ENCODE assay signal across 14 cellular contexts in genomic region chr5:166788050-166788449, GRCh38.
DNase-seq lines count a peak whose midpoint lies in the region; ATAC-seq and TF ChIP-seq lines count a peak whose summit lies in the region.
"Had no signal": no experiment of that assay in that cellular context is flagged by ENCODE, and none has a peak within 500 bp of the region (broad histone marks: within the 10 kb centered on the region; RNA-seq: fewer than 3 reads in every experiment).

No MANE protein-coding gene starts in this region.

- POLR2A ChIA-PET in SK-N-SH (lab: Yijun Ruan, JAX), result no interaction called here

- H3K23ac ChIP-seq in neuronal stem cell (ENCODE audit: low read depth, low read length, poor library complexity), result no peak overlapping the region

- H4K8ac ChIP-seq in neuronal stem cell (ENCODE audit: low read depth, low read length), result no peak overlapping the region

- H2BK12ac ChIP-seq in neuronal stem cell (ENCODE audit: low read length), result no peak overlapping the region

- in situ Hi-C loops in brain microvascular endothelial cell (cut with HindIII; ENCODE audit: low pct_ligation_motif_present, low sequenced_read_pairs), result no loop called here

- no peak overlapping the region for H2BK120ac ChIP-seq in neuronal stem cell (ENCODE audit: low read depth, low read length)

- no peaks in the 10 kb centered on the region; a peak in 1 of 4 replicates for H3K4me1 ChIP-seq in SK-N-SH (ENCODE audit: control insufficient read depth in 1 of 2, insufficient read depth in 2 of 2, low read depth in 1 of 2, low read length in 1 of 2)
- peaks cover 0 to 1% of the 10 kb centered on the region in 2 donors for H3K4me1 ChIP-seq in neuronal stem cell (ENCODE audit: control insufficient read depth in 2 of 2, insufficient read depth in 1 of 2, low read depth in 1 of 2, low read length in 2 of 2)
- H3K4me1 ChIP-seq: BLaER1 had no signal

- no peak overlapping the region for H3K4ac ChIP-seq in neuronal stem cell (ENCODE audit: low read length)

- no peak overlapping the region for H2BK15ac ChIP-seq in neuronal stem cell (ENCODE audit: low read length)

- no peak overlapping the region for H3K14ac ChIP-seq in neuronal stem cell (ENCODE audit: low read length)

- 16% methylated on average over 1 of the region's 1 CpG for WGBS in SK-N-SH (ENCODE audit: low lambda C conversion rate)
- WGBS in neuronal stem cell (ENCODE audit: extremely low coverage in 2 of 2, insufficient read length in 2 of 2, insufficient replicate concordance in 1 of 2), 2 donors, result no CpG with 5 or more reads among the region's 1 CpG

- H3K9ac ChIP-seq in SK-N-SH, result no peak overlapping the region
- H3K9ac ChIP-seq in neuronal stem cell (ENCODE audit: low read depth, low read length, poor library complexity), result no peak overlapping the region
- H3K9ac ChIP-seq: BLaER1 had no signal

- H2BK5ac ChIP-seq in neuronal stem cell (ENCODE audit: low read length), result no peak overlapping the region

- DNase-seq in SK-N-SH (peak; percentile 34), fibroblast of villous mesenchyme (ENCODE audit: low read depth) (peak; percentile 5), neuronal stem cell (ENCODE audit: low spot score) (no peak), brain microvascular endothelial cell (no peak)
- DNase-seq in activated T-cell treated with anti-CD3 and anti-CD28 coated beads, Interleukin-2, amount 50 U/mL, for 48 hours, result no peak
- DNase-seq: 8988T; AML-193; CD4-positive, CD25-positive, alpha-beta regulatory T cell; DMS53; H7; IMR-90 had no signal

- H3K27ac ChIP-seq in SK-N-SH (ENCODE audit: low read depth in 2 of 2, low read length in 1 of 2), result no peak overlapping the region
- H3K27ac ChIP-seq in neuronal stem cell (replicated peaks; ENCODE audit: low read length), result no peak overlapping the region
- H3K27ac ChIP-seq in brain microvascular endothelial cell, result no peak overlapping the region
- H3K27ac ChIP-seq: BLaER1 had no signal

- no peak overlapping the region for H3K4me3 ChIP-seq in SK-N-SH (ENCODE audit: low read depth in 2 of 2, low read length in 1 of 2)
- no peak overlapping the region for H3K4me3 ChIP-seq in fibroblast of villous mesenchyme (ENCODE audit: low read depth, low read length)
- H3K4me3 ChIP-seq in neuronal stem cell (ENCODE audit: low read length in 2 of 2), result no peak overlapping the region
- H3K4me3 ChIP-seq in brain microvascular endothelial cell (ENCODE audit: low read depth, low read length), result no peak overlapping the region
- H3K4me3 ChIP-seq: BLaER1 had no signal

- TF ChIP-seq EP300 in SK-N-SH (IDR thresholded peaks at IDR 0.05; ENCODE audit: borderline replicate concordance in 1 of 2, low read depth in 1 of 2, low read length in 1 of 2), result peak in 1 of 2 experiments; percentile 57; a peak in 1 of 4 replicates

- no peak overlapping the region for H3K4me2 ChIP-seq in SK-N-SH
- no peak overlapping the region for H3K4me2 ChIP-seq in neuronal stem cell (ENCODE audit: insufficient read depth, low read length, poor library complexity, severe bottlenecking)
- H3K4me2 ChIP-seq: BLaER1 had no signal

- H3K9me3 ChIP-seq in SK-N-SH (no peaks in the 10 kb centered on the region), neuronal stem cell (replicated peaks in 1 of 2; ENCODE audit: control insufficient read depth in 2 of 2, insufficient read depth in 1 of 2, low read depth in 1 of 2, low read length in 2 of 2) (peaks cover 0 to 3% of the 10 kb centered on the region in 2 donors)

- H3K9me2 ChIP-seq in SK-N-SH, result no peaks in the 10 kb centered on the region

- no peak overlapping the region for H3K18ac ChIP-seq in neuronal stem cell (ENCODE audit: low read length)

- CTCF ChIA-PET in SK-N-SH (lab: Yijun Ruan, JAX), result no interaction called here

- H3K79me2 ChIP-seq in SK-N-SH (ENCODE audit: insufficient read depth), result no peaks in the 10 kb centered on the region

- no peak overlapping the region for H2AFZ ChIP-seq in SK-N-SH (ENCODE audit: low read depth)
- peak overlapping the region; percentile 43 for H2AFZ ChIP-seq in neuronal stem cell (ENCODE audit: low read length)

- TF ChIP-seq CTCF in SK-N-SH (IDR thresholded peaks at IDR 0.05) (no peak), fibroblast of villous mesenchyme (IDR thresholded peaks at IDR 0.05; ENCODE audit: insufficient read depth, low read depth, low read length) (no peak), brain microvascular endothelial cell (IDR thresholded peaks at IDR 0.05; ENCODE audit: low read depth, low read length, missing control alignments) (no peak)

- H2AK5ac ChIP-seq in neuronal stem cell (ENCODE audit: low read depth, low read length), result no peak overlapping the region

- no peaks in the 10 kb centered on the region for H3K79me1 ChIP-seq in neuronal stem cell (ENCODE audit: low read depth, low read length)

- no peaks in the 10 kb centered on the region for H4K20me1 ChIP-seq in SK-N-SH (ENCODE audit: insufficient read depth)
- H4K20me1 ChIP-seq: BLaER1 had no signal

- H3K36me3 ChIP-seq in SK-N-SH (replicated peaks in 1 of 2; ENCODE audit: control insufficient read depth in 1 of 2, insufficient read depth in 2 of 2, low read length in 1 of 2) (no peaks in the 10 kb centered on the region), neuronal stem cell (replicated peaks in 1 of 2; ENCODE audit: control insufficient read depth in 2 of 2, insufficient read depth in 2 of 2, low read length in 2 of 2) (no peaks in the 10 kb centered on the region), brain microvascular endothelial cell (replicated peaks) (no peaks in the 10 kb centered on the region)
- H3K36me3 ChIP-seq: BLaER1 had no signal

- H3K27me3 ChIP-seq in SK-N-SH (ENCODE audit: insufficient read depth) (no peaks in the 10 kb centered on the region), neuronal stem cell (ENCODE audit: control insufficient read depth in 3 of 3, insufficient read depth in 3 of 3, low read depth in 1 of 3, low read length in 3 of 3) (no peaks in the 10 kb centered on the region), brain microvascular endothelial cell (replicated peaks) (no peaks in the 10 kb centered on the region)
- H3K27me3 ChIP-seq: BLaER1 had no signal

- ATAC-seq in SK-N-SH treated with all-trans-retinoic acid at 6 μM for 48 hours, result no peak
- ATAC-seq in HG03342 (IDR thresholded peaks at IDR 0.05; ENCODE audit: unreplicated experiment), result no peak

- H3F3A ChIP-seq in SK-N-SH (replicated peaks; ENCODE audit: insufficient read depth), result no peaks in the 10 kb centered on the region

- H4K91ac ChIP-seq in neuronal stem cell (ENCODE audit: low read depth, low read length, poor library complexity), result no peak overlapping the region

- no peak for TF ChIP-seq RAD21 in SK-N-SH (IDR thresholded peaks at IDR 0.05; ENCODE audit: low read length)

TF ChIP-seq in SK-N-SH, 30 proteins besides CTCF, POLR2A, EP300 and RAD21:
- TF ChIP-seq, protein P1, sequence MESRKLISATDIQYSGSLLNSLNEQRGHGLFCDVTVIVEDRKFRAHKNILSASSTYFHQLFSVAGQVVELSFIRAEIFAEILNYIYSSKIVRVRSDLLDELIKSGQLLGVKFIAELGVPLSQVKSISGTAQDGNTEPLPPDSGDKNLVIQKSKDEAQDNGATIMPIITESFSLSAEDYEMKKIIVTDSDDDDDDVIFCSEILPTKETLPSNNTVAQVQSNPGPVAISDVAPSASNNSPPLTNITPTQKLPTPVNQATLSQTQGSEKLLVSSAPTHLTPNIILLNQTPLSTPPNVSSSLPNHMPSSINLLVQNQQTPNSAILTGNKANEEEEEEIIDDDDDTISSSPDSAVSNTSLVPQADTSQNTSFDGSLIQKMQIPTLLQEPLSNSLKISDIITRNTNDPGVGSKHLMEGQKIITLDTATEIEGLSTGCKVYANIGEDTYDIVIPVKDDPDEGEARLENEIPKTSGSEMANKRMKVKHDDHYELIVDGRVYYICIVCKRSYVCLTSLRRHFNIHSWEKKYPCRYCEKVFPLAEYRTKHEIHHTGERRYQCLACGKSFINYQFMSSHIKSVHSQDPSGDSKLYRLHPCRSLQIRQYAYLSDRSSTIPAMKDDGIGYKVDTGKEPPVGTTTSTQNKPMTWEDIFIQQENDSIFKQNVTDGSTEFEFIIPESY (IDR thresholded peaks at IDR 0.05; ENCODE audit: borderline replicate concordance, low read depth), result no peak
- TF ChIP-seq SIN3A (IDR thresholded peaks at IDR 0.05; ENCODE audit: borderline replicate concordance, low read depth, low read length) (no peak), MAX (IDR thresholded peaks at IDR 0.05; ENCODE audit: low read depth) (no peak), GATA2 (CRISPR knock-in tag; IDR thresholded peaks at IDR 0.05) (peak; percentile 38; the same call in 1 of the 2 replicates)

TF ChIP-seq in SK-N-SH treated with all-trans-retinoic acid at 6 μM for 48 hours, 23 proteins besides CTCF, POLR2A, EP300 and RAD21 (continues in another document):
- TF ChIP-seq ZNF8 (CRISPR knock-in tag; IDR thresholded peaks at IDR 0.05), result no peak
- TF ChIP-seq OSR1 (CRISPR knock-in tag; IDR thresholded peaks at IDR 0.05), result no peak
- TF ChIP-seq ISL1 (CRISPR knock-in tag; IDR thresholded peaks at IDR 0.05), result no peak
- TF ChIP-seq TOX (CRISPR knock-in tag; IDR thresholded peaks at IDR 0.05; ENCODE audit: borderline replicate concordance), result no peak
- TF ChIP-seq ZFP3 (CRISPR knock-in tag; IDR thresholded peaks at IDR 0.05), result no peak
- no peak for TF ChIP-seq ZC3H10 (CRISPR knock-in tag; IDR thresholded peaks at IDR 0.05)
- no peak for TF ChIP-seq SNAI2 (CRISPR knock-in tag; IDR thresholded peaks at IDR 0.05)
- no peak for TF ChIP-seq CSDC2 (CRISPR knock-in tag; IDR thresholded peaks at IDR 0.05)
- TF ChIP-seq RARB (CRISPR knock-in tag; IDR thresholded peaks at IDR 0.05), result no peak
- no peak for TF ChIP-seq ZNF565 (CRISPR knock-in tag; conservative IDR thresholded peaks at IDR 0.05; ENCODE audit: low read depth)
- TF ChIP-seq, protein P2, sequence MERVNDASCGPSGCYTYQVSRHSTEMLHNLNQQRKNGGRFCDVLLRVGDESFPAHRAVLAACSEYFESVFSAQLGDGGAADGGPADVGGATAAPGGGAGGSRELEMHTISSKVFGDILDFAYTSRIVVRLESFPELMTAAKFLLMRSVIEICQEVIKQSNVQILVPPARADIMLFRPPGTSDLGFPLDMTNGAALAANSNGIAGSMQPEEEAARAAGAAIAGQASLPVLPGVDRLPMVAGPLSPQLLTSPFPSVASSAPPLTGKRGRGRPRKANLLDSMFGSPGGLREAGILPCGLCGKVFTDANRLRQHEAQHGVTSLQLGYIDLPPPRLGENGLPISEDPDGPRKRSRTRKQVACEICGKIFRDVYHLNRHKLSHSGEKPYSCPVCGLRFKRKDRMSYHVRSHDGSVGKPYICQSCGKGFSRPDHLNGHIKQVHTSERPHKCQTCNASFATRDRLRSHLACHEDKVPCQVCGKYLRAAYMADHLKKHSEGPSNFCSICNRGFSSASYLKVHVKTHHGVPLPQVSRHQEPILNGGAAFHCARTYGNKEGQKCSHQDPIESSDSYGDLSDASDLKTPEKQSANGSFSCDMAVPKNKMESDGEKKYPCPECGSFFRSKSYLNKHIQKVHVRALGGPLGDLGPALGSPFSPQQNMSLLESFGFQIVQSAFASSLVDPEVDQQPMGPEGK (CRISPR knock-in tag; IDR thresholded peaks at IDR 0.05; ENCODE audit: borderline replicate concordance), result no peak
- no peak for TF ChIP-seq PPARA (CRISPR knock-in tag; IDR thresholded peaks at IDR 0.05; ENCODE audit: borderline replicate concordance)

Comparison
In these comparisons a context has a peak if more than half of its experiments do, and no peak if none do; other contexts are left out.
1. DNase-seq: peak in SK-N-SH (single experiment) and fibroblast of villous mesenchyme (single experiment); none in neuronal stem cell (single experiment), brain microvascular endothelial cell (single experiment) and activated T-cell treated with anti-CD3 and anti-CD28 coated beads, Interleukin-2, amount 50 U/mL, for 48 hours (0 of 2).